In genomic region chr6:169556758-169557505, GRCh38 we compare ENCODE assay signal across 8 cellular contexts.
DNase-seq lines count a peak whose midpoint lies in the region; ATAC-seq, FAIRE-seq and TF ChIP-seq lines count a peak whose summit lies in the region.

No MANE protein-coding gene starts in this region.

- H3K36me3 ChIP-seq in left ventricle myocardium inferior = peaks cover 12% of the 10 kb centered on the region
- H3K36me3 ChIP-seq in gastrocnemius medialis = no peaks in the 10 kb centered on the region

- no peak overlapping the region for H3K4me3 ChIP-seq in left ventricle myocardium inferior
- H3K4me3 ChIP-seq in gastrocnemius medialis = no peak overlapping the region

- no peak for TF ChIP-seq CTCF in left ventricle myocardium inferior (IDR thresholded peaks at IDR 0.05; ENCODE audit: borderline replicate concordance)
- TF ChIP-seq CTCF in RWPE1 (conservative IDR thresholded peaks at IDR 0.05; ENCODE audit: low read depth) = no peak
- TF ChIP-seq CTCF in gastrocnemius medialis (IDR thresholded peaks at IDR 0.05 in 4 of 5, conservative IDR thresholded peaks at IDR 0.05 in 1 of 5) = no peak

- in situ Hi-C loops in gastrocnemius medialis (cut with MboI; ENCODE audit: low sequenced_read_pairs in 4 of 4) = no loop called here

- FAIRE-seq in GM12892 (lab: Jason Lieb, UNC) = peak; percentile 63

- DNase-seq in GM12892 (ENCODE audit: insufficient read length) = peak; percentile 52
- peak; percentile 37 for DNase-seq in medulla oblongata (ENCODE audit: extremely low spot score)
- DNase-seq in left ventricle myocardium inferior = no peak
- no peak for DNase-seq in RWPE1 (ENCODE audit: low spot score)
- DNase-seq in gastrocnemius medialis = no peak
- DNase-seq in MV-4-11 (lab: John Stamatoyannopoulos, UW) = no peak

- no peak overlapping the region for H3K27ac ChIP-seq in left ventricle myocardium inferior (replicated peaks)
- H3K27ac ChIP-seq in RWPE1 = no peak overlapping the region
- H3K27ac ChIP-seq in gastrocnemius medialis = no peak overlapping the region

- H3K9me3 ChIP-seq in left ventricle myocardium inferior (replicated peaks) (peaks cover 6% of the 10 kb centered on the region), gastrocnemius medialis (no peaks in the 10 kb centered on the region)

- POLR2A ChIA-PET in RWPE1 (lab: Yijun Ruan, JAX; ENCODE audit: low non-redundant PET) = no interaction called here

- H3K4me1 ChIP-seq in left ventricle myocardium inferior (no peaks in the 10 kb centered on the region), gastrocnemius medialis (no peaks in the 10 kb centered on the region)

- CTCF ChIA-PET in RWPE1 (lab: Yijun Ruan, JAX) = interaction anchor here (0.6 to 0.7 kb wide), 2 partner anchors 187 to 353 kb away, joined by 3 to 4 read pairs; no protein-coding TSS in a partner anchor

- H3K27me3 ChIP-seq in left ventricle myocardium inferior (ENCODE audit: low read depth) (no peaks in the 10 kb centered on the region), gastrocnemius medialis (no peaks in the 10 kb centered on the region)

- ATAC-seq in GM21526 (IDR thresholded peaks at IDR 0.05; ENCODE audit: low FRiP score, unreplicated experiment) (peak; percentile 100), HG03565 (IDR thresholded peaks at IDR 0.05; ENCODE audit: unreplicated experiment) (peak; percentile 99), gastrocnemius medialis (no peak)

- intact Hi-C loops in left ventricle myocardium inferior (cut with micrococcal nuclease) (no loop called here), gastrocnemius medialis (cut with DNase I; ENCODE audit: low total_unique reads) (no loop called here)

- TF ChIP-seq POLR2A in GM12892 (IDR thresholded peaks at IDR 0.05; ENCODE audit: low read depth, low read length) (no peak), gastrocnemius medialis (IDR thresholded peaks at IDR 0.05) (no peak)

Comparison
In these comparisons a context has a peak if more than half of its experiments do, and no peak if none do; other contexts are left out.
1. DNase-seq: peak in GM12892 (single experiment) and medulla oblongata (single experiment); none in left ventricle myocardium inferior (single experiment), RWPE1 (single experiment), gastrocnemius medialis (0 of 2) and MV-4-11 (single experiment).
2. ATAC-seq: peak in GM21526 (single experiment) and HG03565 (single experiment); none in gastrocnemius medialis (0 of 2).